ENCODE assay signal across 12 cellular contexts in genomic region chr6:47698342-47698787, GRCh38. TPM values are rescaled to one million over a fixed set of nuclear protein-coding genes. Genes with fewer than 3 reads are reported as not detected.
A peak's percentile ranks its signal among the peaks of the same experiment; 100 is the strongest.
DNase-seq lines count a peak whose midpoint lies in the region; ATAC-seq and TF ChIP-seq lines count a peak whose summit lies in the region.
"Had no signal": no experiment of that assay in that cellular context is flagged by ENCODE, and none has a peak within 500 bp of the region (broad histone marks: within the 10 kb centered on the region; RNA-seq: fewer than 3 reads in every experiment).

ADGRF4 (plus strand) TSS chr6:47698580; CDS start chr6:47707246, 8,666 bp downstream.

- no peaks in the 10 kb centered on the region for H3K79me2 ChIP-seq in SK-N-SH (ENCODE audit: insufficient read depth)

- H3K27me3 ChIP-seq in SK-N-SH (ENCODE audit: insufficient read depth) = no peaks in the 10 kb centered on the region; the same call in 1 of the 2 replicates
- H3K27me3 ChIP-seq: tibial artery had no signal

- peak; percentile 3 for DNase-seq in stimulated activated CD4-positive, alpha-beta T cell treated with anti-CD3 and anti-CD28 coated beads, Interleukin-1b, Interleukin-23, amount 100 ng/mL, for 48 hours
- no peak for DNase-seq in stimulated activated CD4-positive, alpha-beta T cell treated with anti-CD3 and anti-CD28 coated beads, Interleukin-4, amount 100 ng/mL, for 4 hours
- DNase-seq in SK-N-SH (no peak), iris pigment epithelial cell (ENCODE audit: low read depth) (peak; percentile 70), glutamatergic neuron (no peak), midbrain (lab: John Stamatoyannopoulos, UW) (no peak), NCI-H1417 treated with DMSO at 0.1 percent for 48 hours (lab: John Stamatoyannopoulos, UW) (no peak)
- DNase-seq: MM.1S, tibial artery had no signal

- no peaks in the 10 kb centered on the region for H4K20me1 ChIP-seq in SK-N-SH (ENCODE audit: insufficient read depth)

- H3K4me1 Mint-ChIP-seq in glutamatergic neuron (ENCODE audit: low read depth, unreplicated experiment) = peaks cover 3% of the 10 kb centered on the region
- H3K4me1 Mint-ChIP-seq: CD14-positive monocyte had no signal

- no peaks in the 10 kb centered on the region for H3K9me3 ChIP-seq in SK-N-SH
- H3K9me3 ChIP-seq: tibial artery had no signal

- no peak within 1 kb of the TSS for H3K4me3 ChIP-seq in SK-N-SH (ENCODE audit: low read depth in 2 of 2, low read length in 1 of 2)
- H3K4me3 ChIP-seq: SK-N-MC, tibial artery had no signal

- TF ChIP-seq EP300 in SK-N-SH (IDR thresholded peaks at IDR 0.05; ENCODE audit: borderline replicate concordance in 1 of 2, low read depth in 1 of 2, low read length in 1 of 2) = no peak

- no peaks in the 10 kb centered on the region for H3K4me1 ChIP-seq in SK-N-SH (ENCODE audit: control insufficient read depth in 1 of 2, insufficient read depth in 2 of 2, low read depth in 1 of 2, low read length in 1 of 2)
- H3K4me1 ChIP-seq: tibial artery had no signal

- CTCF ChIA-PET in SK-N-SH (lab: Yijun Ruan, JAX) = no interaction called here

- H3K4me2 ChIP-seq in SK-N-SH = peak within 1 kb of the TSS; percentile 23; the same call in 1 of the 2 replicates

- H3K9me2 ChIP-seq in SK-N-SH = no peaks in the 10 kb centered on the region

- ATAC-seq in HG03469 (IDR thresholded peaks at IDR 0.05; ENCODE audit: unreplicated experiment) = no peak

- no peak within 1 kb of the TSS for H3K27ac ChIP-seq in SK-N-SH (ENCODE audit: low read depth in 2 of 2, low read length in 1 of 2)
- H3K27ac ChIP-seq: SK-N-MC, tibial artery had no signal

- 3% methylated on average over 5 of the region's 5 CpGs for WGBS in SK-N-SH (ENCODE audit: low lambda C conversion rate)

- H3K9ac ChIP-seq in SK-N-SH = no peak within 1 kb of the TSS

- TF ChIP-seq CTCF in SK-N-SH (IDR thresholded peaks at IDR 0.05) (no peak), glutamatergic neuron (IDR thresholded peaks at IDR 0.05; ENCODE audit: partially characterized antibody, unreplicated experiment) (no peak)

- peaks cover 1% of the 10 kb centered on the region for H3K27me3 Mint-ChIP-seq in glutamatergic neuron (ENCODE audit: unreplicated experiment)

- no peaks in the 10 kb centered on the region for H3K36me3 ChIP-seq in SK-N-SH (replicated peaks in 1 of 2; ENCODE audit: control insufficient read depth in 1 of 2, insufficient read depth in 2 of 2, low read length in 1 of 2)
- H3K36me3 ChIP-seq: tibial artery had no signal

- TF ChIP-seq RAD21 in SK-N-SH (IDR thresholded peaks at IDR 0.05; ENCODE audit: low read length) = no peak

- H3K9me3 Mint-ChIP-seq in glutamatergic neuron (ENCODE audit: unreplicated experiment) = no peaks in the 10 kb centered on the region

- no peaks in the 10 kb centered on the region for H3K36me3 Mint-ChIP-seq in glutamatergic neuron (ENCODE audit: unreplicated experiment)
- H3K36me3 Mint-ChIP-seq: CD14-positive monocyte had no signal

- H2AFZ ChIP-seq in SK-N-SH (ENCODE audit: low read depth) = peak within 1 kb of the TSS; percentile 17; the same call in 1 of the 2 replicates

- no peaks in the 10 kb centered on the region for H3F3A ChIP-seq in SK-N-SH (replicated peaks; ENCODE audit: insufficient read depth)

- POLR2A ChIA-PET in SK-N-SH (lab: Yijun Ruan, JAX) = no interaction called here

- H3K27ac Mint-ChIP-seq in glutamatergic neuron (ENCODE audit: unreplicated experiment) = no peak within 1 kb of the TSS

- H3K4me3 Mint-ChIP-seq in glutamatergic neuron (ENCODE audit: unreplicated experiment) = no peak within 1 kb of the TSS
- H3K4me3 Mint-ChIP-seq: CD14-positive monocyte had no signal

TF ChIP-seq in SK-N-SH, 30 proteins besides CTCF, POLR2A, EP300 and RAD21:
- TF ChIP-seq RFX5 (IDR thresholded peaks at IDR 0.05; ENCODE audit: low read length) = no peak
- TF ChIP-seq FOXM1 (IDR thresholded peaks at IDR 0.05; ENCODE audit: low read depth) = no peak
- no peak for TF ChIP-seq MXI1 (IDR thresholded peaks at IDR 0.05; ENCODE audit: low read depth, low read length)
- TF ChIP-seq YY1 (IDR thresholded peaks at IDR 0.05; ENCODE audit: low read depth) = no peak
- no peak for TF ChIP-seq SIN3A (IDR thresholded peaks at IDR 0.05; ENCODE audit: borderline replicate concordance, low read depth, low read length)
- TF ChIP-seq MAX (IDR thresholded peaks at IDR 0.05; ENCODE audit: low read depth) = no peak
- no peak for TF ChIP-seq IRF3 (IDR thresholded peaks at IDR 0.05; ENCODE audit: low read depth, low read length)

RNA-seq across cellular contexts. Expression of gene ADGRF4, which starts in this region (rescaled TPM):
- not detected in 2 replicates for polyA plus RNA-seq in SK-N-SH (2012; rRNA removed)
- polyA plus RNA-seq in SK-N-SH (2012; cell fraction: cytosol; rRNA removed) = 0.01 TPM in 2 replicates
- polyA plus RNA-seq in SK-N-SH (2012; cell fraction: nucleus; rRNA removed) = 0.01 TPM in 1 of 2 replicates, not detected in the other
- not detected for total RNA-seq in glutamatergic neuron (ENCODE audit: unreplicated experiment)
- polyA plus RNA-seq: CD14-positive monocyte had no signal

Comparison
In these comparisons a context has a peak if more than half of its experiments do, and no peak if none do; other contexts are left out.
1. DNase-seq: peak in stimulated activated CD4-positive, alpha-beta T cell treated with anti-CD3 and anti-CD28 coated beads, Interleukin-1b, Interleukin-23, amount 100 ng/mL, for 48 hours (single experiment) and iris pigment epithelial cell (single experiment); none in stimulated activated CD4-positive, alpha-beta T cell treated with anti-CD3 and anti-CD28 coated beads, Interleukin-4, amount 100 ng/mL, for 4 hours (0 of 2), SK-N-SH (single experiment), glutamatergic neuron (single experiment), midbrain (single experiment) and NCI-H1417 treated with DMSO at 0.1 percent for 48 hours (single experiment).